Comparison of ENCODE assay signal across 1 cellular context in genomic region chr2:55167630-55167967, GRCh38.
A peak's percentile ranks its signal among the peaks of the same experiment; 100 is the strongest.
TF ChIP-seq lines count a peak whose summit lies in the region.

No MANE protein-coding gene starts in this region.

TF ChIP-seq in K562, 482 proteins besides CTCF, POLR2A, EP300 and RAD21:
- 0 out of 2 replicates have a peak, but pooled peaks have one; percentile 69 for TF ChIP-seq PREB (CRISPR knock-in tag; IDR thresholded peaks at IDR 0.05)
- TF ChIP-seq ZFX (CRISPR knock-in tag; IDR thresholded peaks at IDR 0.05): peak; percentile 32; the same call in 1 of the 2 replicates
- no peak for TF ChIP-seq CEBPZ (IDR thresholded peaks at IDR 0.05; ENCODE audit: borderline replicate concordance, low read depth, low read length)
